In the genomic region with DNA sequence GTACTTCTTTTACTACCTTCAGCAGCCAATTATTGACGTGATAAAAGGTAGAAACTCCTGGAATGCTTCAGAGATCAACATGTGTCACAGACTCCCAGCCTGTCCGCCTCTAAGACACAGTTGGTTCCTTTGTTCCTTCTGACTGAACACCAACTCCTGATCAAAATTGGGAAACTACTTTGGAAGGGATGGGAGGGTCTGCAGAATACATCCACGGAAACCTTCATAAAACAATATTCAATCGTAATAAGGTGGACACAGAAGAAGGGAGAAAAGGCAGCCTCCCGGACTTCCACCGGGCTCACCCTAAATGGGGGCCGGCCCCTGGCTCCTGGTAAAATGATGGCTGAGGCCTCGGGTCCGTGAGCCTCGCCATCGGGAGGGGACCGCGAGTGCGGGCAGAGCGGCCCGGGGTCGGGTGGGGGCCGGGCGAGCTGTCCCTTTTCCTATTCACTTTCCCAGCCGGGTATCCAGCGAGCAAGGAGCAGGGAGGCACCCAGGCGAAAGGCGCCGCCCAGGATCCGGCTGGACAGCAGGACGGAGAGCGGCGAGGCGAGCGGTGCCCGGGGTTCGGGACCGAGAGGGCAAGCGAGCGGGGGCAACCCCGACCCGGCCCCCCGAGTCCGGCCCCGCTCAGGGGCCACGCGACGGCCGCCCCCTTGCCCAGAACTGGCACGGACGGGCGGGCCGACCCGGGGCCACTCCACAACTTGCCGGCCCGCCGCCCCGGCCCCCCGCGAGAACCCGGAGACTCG, we compare ENCODE assay signal across 8 cellular contexts. TPM values are rescaled to one million over a fixed set of nuclear protein-coding genes. Genes with fewer than 3 reads are reported as not detected.
DNase-seq lines count a peak whose midpoint lies in the region; ATAC-seq and TF ChIP-seq lines count a peak whose summit lies in the region.

No MANE protein-coding gene starts in this region.

- intact Hi-C loops in right cardiac atrium (cut with DNase I): loop anchor here in 3 of 4 donors (5.0 to 10.0 kb wide), 5 partner anchors 58 to 421 kb away; no protein-coding TSS in a partner anchor
- intact Hi-C loops in posterior cingulate gyrus (cut with DNase I): loop anchor here (5.0 kb wide), 2 partner anchors 197 to 418 kb away; no protein-coding TSS in a partner anchor

- H3K79me2 ChIP-seq in Loucy (ENCODE audit: insufficient read depth, low read length): peaks cover 54% of the 10 kb centered on the region

- H2AFZ ChIP-seq in Loucy (ENCODE audit: low read length): peak overlapping the region; percentile 50

- H3K27me3 ChIP-seq in Loucy (ENCODE audit: insufficient read depth, low read length, poor library complexity, severe bottlenecking) (no peaks in the 10 kb centered on the region), right cardiac atrium (ENCODE audit: control insufficient read depth, insufficient read depth) (no peaks in the 10 kb centered on the region)

- DNase-seq in Caki2 (ENCODE audit: low read depth) (peak; percentile 55), anterior cingulate cortex (lab: John Stamatoyannopoulos, UW) (peak in 39 of 58 donors; percentile 7 to 69 (median 42)), right cardiac atrium (peak; percentile 67 to 86 (median 85)), posterior cingulate gyrus (peak; percentile 27 to 92 (median 40))
- DNase-seq in activated effector memory CD4-positive, alpha-beta T cell treated with anti-CD3 and anti-CD28 coated beads, Interleukin-2, amount 50 U/mL, for 16 hours: no peak
- DNase-seq in activated effector memory CD4-positive, alpha-beta T cell treated with Interleukin-2 at 50 U/mL for 16 hours: no peak

- no peaks in the 10 kb centered on the region for H3K36me3 ChIP-seq in Loucy (ENCODE audit: insufficient read depth, low read length)

- no peaks in the 10 kb centered on the region for H3K9me2 ChIP-seq in Loucy (replicated peaks; ENCODE audit: low read depth, low read length)

- H3K4me1 ChIP-seq in Loucy (ENCODE audit: insufficient read depth, low read length, poor library complexity, severe bottlenecking) (peaks cover 43% of the 10 kb centered on the region), right cardiac atrium (ENCODE audit: control insufficient read depth, insufficient read depth, low read length) (no peaks in the 10 kb centered on the region)

- no peak for TF ChIP-seq CTCF in Loucy (conservative IDR thresholded peaks at IDR 0.05; ENCODE audit: low read length)

- H3K4me3 ChIP-seq in Loucy (ENCODE audit: low read length, poor library complexity, severe bottlenecking): peak overlapping the region; percentile 92
- peak overlapping the region; percentile 90 for H3K4me3 ChIP-seq in right cardiac atrium (ENCODE audit: low read length)

- no peaks in the 10 kb centered on the region for H3F3A ChIP-seq in Loucy (ENCODE audit: low read depth)

- peak overlapping the region; percentile 98 for H3K27ac ChIP-seq in right cardiac atrium (ENCODE audit: low read length)

- in situ Hi-C loops in Caki2 (cut with HindIII; ENCODE audit: low pct_unique_long_range_greater_than_20kb, low sequenced_read_pairs): no loop called here

- H3K9ac ChIP-seq in Loucy (ENCODE audit: low read depth, low read length, poor library complexity, severe bottlenecking): peak overlapping the region; percentile 90

- under 1% methylated on average over 57 of the region's 57 CpGs for WGBS in right cardiac atrium

- H3K9me3 ChIP-seq in Loucy (ENCODE audit: insufficient read depth, low read depth, low read length): no peaks in the 10 kb centered on the region
- H3K9me3 ChIP-seq in right cardiac atrium (ENCODE audit: control insufficient read depth, low read length): no peaks in the 10 kb centered on the region

- peak; percentile 2 for ATAC-seq in GM21717 (IDR thresholded peaks at IDR 0.05; ENCODE audit: unreplicated experiment)
- peak; percentile 34 for ATAC-seq in right cardiac atrium

- peak overlapping the region; percentile 75 for H3K4me2 ChIP-seq in Loucy (ENCODE audit: low read depth, low read length, poor library complexity, severe bottlenecking)

- peaks cover 35% of the 10 kb centered on the region for H4K20me1 ChIP-seq in Loucy (ENCODE audit: insufficient read depth, low read length, poor library complexity, severe bottlenecking)

RNA-seq across cellular contexts. Expression of gene NRIP1, which starts 0.8 kb away (rescaled TPM):
- 45.4 and 50.4 TPM in 2 replicates for total RNA-seq in Caki2 (2014; rRNA removed; shearing (Covaris generic); ENCODE audit: low replicate concordance)
- 10 to 100 TPM; 19.7 to 33.4 (median 21.9) TPM for total RNA-seq in right cardiac atrium
- polyA plus RNA-seq in right cardiac atrium: 4.1 TPM

Comparison
In these comparisons a context has a peak if more than half of its experiments do, and no peak if none do; other contexts are left out.
1. DNase-seq: peak in Caki2 (single experiment), anterior cingulate cortex (39 of 58), right cardiac atrium (3 of 3) and posterior cingulate gyrus (10 of 10); none in activated effector memory CD4-positive, alpha-beta T cell treated with anti-CD3 and anti-CD28 coated beads, Interleukin-2, amount 50 U/mL, for 16 hours (single experiment) and activated effector memory CD4-positive, alpha-beta T cell treated with Interleukin-2 at 50 U/mL for 16 hours (single experiment).